Comparison of ENCODE assay signal across 8 cellular contexts in genomic region chr17:38852771-38853291, GRCh38. TPM values are rescaled to one million over a fixed set of nuclear protein-coding genes. Genes with fewer than 3 reads are reported as not detected.
DNase-seq lines count a peak whose midpoint lies in the region; ATAC-seq and TF ChIP-seq lines count a peak whose summit lies in the region.

No MANE protein-coding gene starts in this region.

- H3K27me3 ChIP-seq in HAP-1 (ENCODE audit: low read depth) (no peaks in the 10 kb centered on the region), SU-DHL-6 (ENCODE audit: low read length) (no peaks in the 10 kb centered on the region)

- peaks cover 38% of the 10 kb centered on the region for H3K36me3 Mint-ChIP-seq in neural crest cell (ENCODE audit: low read depth)

- TF ChIP-seq CTCF in SU-DHL-6 (IDR thresholded peaks at IDR 0.05; ENCODE audit: insufficient read depth, low read length, poor library complexity, severe bottlenecking), result no peak
- TF ChIP-seq CTCF in epithelial cell of esophagus (IDR thresholded peaks at IDR 0.05; ENCODE audit: insufficient read depth, low read depth, low read length, missing control alignments), result no peak
- no peak for TF ChIP-seq CTCF in neural crest cell (conservative IDR thresholded peaks at IDR 0.05)

- H3K27ac Mint-ChIP-seq in neural crest cell (ENCODE audit: unreplicated experiment), result peak overlapping the region; percentile 99

- H3K27ac ChIP-seq in SU-DHL-6 (ENCODE audit: low read depth, low read length), result peak overlapping the region; percentile 83

- no peaks in the 10 kb centered on the region for H3K9me2 ChIP-seq in SU-DHL-6 (replicated peaks; ENCODE audit: insufficient read depth, low read length)

- ATAC-seq in HG02885 (IDR thresholded peaks at IDR 0.05; ENCODE audit: poor library complexity, unreplicated experiment) (no peak), GM19035 (IDR thresholded peaks at IDR 0.05; ENCODE audit: unreplicated experiment) (no peak)

- in situ Hi-C loops in HAP-1 (cut with MboI; ENCODE audit: low sequenced_read_pairs), result no loop called here

- H3K9ac ChIP-seq in SU-DHL-6 (ENCODE audit: low read length), result peak overlapping the region; percentile 72

- no peaks in the 10 kb centered on the region for H3K9me3 Mint-ChIP-seq in neural crest cell

- no peaks in the 10 kb centered on the region for H3K9me3 ChIP-seq in HAP-1
- H3K9me3 ChIP-seq in SU-DHL-6 (ENCODE audit: insufficient read depth, low read length), result no peaks in the 10 kb centered on the region

- H3K79me2 ChIP-seq in SU-DHL-6 (ENCODE audit: insufficient read depth, low read length), result peaks cover 34% of the 10 kb centered on the region

- peaks cover 61% of the 10 kb centered on the region for H3F3A ChIP-seq in SU-DHL-6 (ENCODE audit: insufficient read depth)

- H3K4me1 ChIP-seq in HAP-1, result peaks cover 6% of the 10 kb centered on the region

- DNase-seq in HAP-1 (ENCODE audit: low spot score in 2 of 2) (no peak), epithelial cell of esophagus (ENCODE audit: low read depth) (no peak), neural crest cell (ENCODE audit: low read depth, low spot score) (no peak), NCI-H510A (lab: John Stamatoyannopoulos, UW) (no peak), T1000 (lab: John Stamatoyannopoulos, UW) (no peak)

- H3K27me3 Mint-ChIP-seq in neural crest cell (ENCODE audit: low read depth), result no peaks in the 10 kb centered on the region

- H3K4me3 Mint-ChIP-seq in neural crest cell, result peak overlapping the region; percentile 98

- H3K36me3 ChIP-seq in HAP-1 (replicated peaks), result peaks cover 55% of the 10 kb centered on the region
- H3K36me3 ChIP-seq in SU-DHL-6 (ENCODE audit: low read length), result peaks cover 43% of the 10 kb centered on the region

- peaks cover 22% of the 10 kb centered on the region; the same call in 1 of the 2 replicates for H4K20me1 ChIP-seq in SU-DHL-6 (ENCODE audit: low read depth, low read length)

- no peak overlapping the region for H2AFZ ChIP-seq in SU-DHL-6 (ENCODE audit: low read depth, low read length, severe bottlenecking)

- H3K4me1 Mint-ChIP-seq in neural crest cell, result peaks cover 42% of the 10 kb centered on the region

- H3K4me2 ChIP-seq in SU-DHL-6 (ENCODE audit: low read depth, low read length, poor library complexity, severe bottlenecking), result peak overlapping the region; percentile 71

- H3K4me3 ChIP-seq in HAP-1 (peak overlapping the region; percentile 62), SU-DHL-6 (ENCODE audit: insufficient read depth, low read length, poor library complexity, severe bottlenecking) (peak overlapping the region; percentile 80), epithelial cell of esophagus (ENCODE audit: low read length) (peak overlapping the region; percentile 99)

RNA-seq across cellular contexts. Expression of gene RPL23, which starts 0.7 kb away (rescaled TPM):
- total RNA-seq in neural crest cell, result 1,802 and 1,851 TPM in 2 replicates

RNA-seq across cellular contexts. Expression of gene LASP1, which starts 17.0 kb away (rescaled TPM):
- total RNA-seq in neural crest cell, result 87.4 and 94.3 TPM in 2 replicates

RNA-seq across cellular contexts. Expression of gene CWC25, which starts 27.7 kb away (rescaled TPM):
- total RNA-seq in neural crest cell, result 18.9 and 19.3 TPM in 2 replicates

RNA-seq across cellular contexts. Expression of gene PIP4K2B, which starts 53.5 kb away (rescaled TPM):
- 95.3 and 105 TPM in 2 replicates for total RNA-seq in neural crest cell
